In genomic region chr2:144660518-144661316, GRCh38 we compare ENCODE assay signal across 9 cellular contexts.
DNase-seq lines count a peak whose midpoint lies in the region; ATAC-seq, FAIRE-seq and TF ChIP-seq lines count a peak whose summit lies in the region.
"Had no signal": no experiment of that assay in that cellular context is flagged by ENCODE, and none has a peak within 500 bp of the region (broad histone marks: within the 10 kb centered on the region; RNA-seq: fewer than 3 reads in every experiment).

No MANE protein-coding gene starts in this region.

- no peak for TF ChIP-seq RAD21 in H1 (IDR thresholded peaks at IDR 0.05 in 1 of 2, conservative IDR thresholded peaks at IDR 0.05 in 1 of 2; ENCODE audit: low read depth in 2 of 2, low read length in 2 of 2)

- H4K8ac ChIP-seq in H1 (ENCODE audit: extremely low read depth, insufficient read depth, low read length): no peak overlapping the region

- no peak overlapping the region for H4K5ac ChIP-seq in H1 (ENCODE audit: insufficient read length, low read depth, low read length)

- ATAC-seq in HG03097 (IDR thresholded peaks at IDR 0.05; ENCODE audit: low FRiP score, unreplicated experiment): no peak

- H2BK120ac ChIP-seq in H1 (replicated peaks; ENCODE audit: low read depth, low read length): no peak overlapping the region

- no peaks in the 10 kb centered on the region for H3K79me2 ChIP-seq in H1 (ENCODE audit: control insufficient read depth in 1 of 2, insufficient read depth in 2 of 2, low read length in 2 of 2)

- H3K4me1 Mint-ChIP-seq in activated CD4-positive, alpha-beta T cell treated with anti-CD3 and anti-CD28 coated beads, Interleukin-2, amount 10 ng/mL, durations not matched to agents 7 days and 5 days: no peaks in the 10 kb centered on the region

- no peak overlapping the region for H3K4me2 ChIP-seq in H1 (ENCODE audit: insufficient read depth in 1 of 2, low read depth in 2 of 2, low read length in 2 of 2)

- TF ChIP-seq EP300 in H1 (IDR thresholded peaks at IDR 0.05; ENCODE audit: borderline replicate concordance in 1 of 2, low read depth in 2 of 2, low read length in 2 of 2): no peak

- no peak overlapping the region for H2BK15ac ChIP-seq in H1 (ENCODE audit: low read length)

- peaks cover 0 to 3% (median under 1%) of the 10 kb centered on the region in 4 experiments; a peak in 2 of 7 replicates for H3K4me1 ChIP-seq in H1 (replicated peaks in 1 of 4; ENCODE audit: control insufficient read depth in 3 of 4, insufficient read depth in 4 of 4, low read length in 3 of 4)
- no peaks in the 10 kb centered on the region for H3K4me1 ChIP-seq in neuron (ENCODE audit: insufficient read depth, low read length)

- no peak for TF ChIP-seq POLR2A in H1 (IDR thresholded peaks at IDR 0.05; ENCODE audit: control extremely low read depth in 1 of 2, low read depth in 2 of 2, low read length in 2 of 2)

- no peak for FAIRE-seq in H1 (lab: Jason Lieb, UNC)

- H3K4me3 ChIP-seq in H1 (ENCODE audit: extremely low read depth in 1 of 4, insufficient read depth in 2 of 4, low read depth in 3 of 4, low read length in 4 of 4) (no peak overlapping the region), neuron (ENCODE audit: low read length) (no peak overlapping the region)

- H3K27ac ChIP-seq in H1 (ENCODE audit: low read depth, low read length): no peak overlapping the region

- no peaks in the 10 kb centered on the region for H3K9me3 Mint-ChIP-seq in activated CD4-positive, alpha-beta T cell treated with anti-CD3 and anti-CD28 coated beads, Interleukin-2, amount 10 ng/mL, durations not matched to agents 7 days and 5 days
- H3K9me3 Mint-ChIP-seq: activated T-cell treated with anti-CD3 and anti-CD28 coated beads, Interleukin-2, amount 50 U/mL, for 24 hours had no signal

- H3K56ac ChIP-seq in H1 (replicated peaks; ENCODE audit: insufficient read length, low read depth, low read length): no peak overlapping the region

- no peaks in the 10 kb centered on the region for H3K36me3 Mint-ChIP-seq in activated CD4-positive, alpha-beta T cell treated with anti-CD3 and anti-CD28 coated beads, Interleukin-2, amount 10 ng/mL, durations not matched to agents 7 days and 5 days (ENCODE audit: low read depth)

- no peak overlapping the region for H3K18ac ChIP-seq in H1 (ENCODE audit: extremely low read depth, low read length)

- H2AFZ ChIP-seq in H1 (ENCODE audit: low read length) (peak overlapping the region; percentile 76; the same call in 1 of the 2 replicates), neuron (ENCODE audit: low read depth, low read length) (peak overlapping the region; percentile 38)

- TF ChIP-seq CTCF in H1 (IDR thresholded peaks at IDR 0.05; ENCODE audit: control extremely low read depth in 1 of 3, insufficient read depth in 1 of 3, low read depth in 1 of 3, low read length in 3 of 3): no peak
- no peak for TF ChIP-seq CTCF in GM10266 (IDR thresholded peaks at IDR 0.05; ENCODE audit: control insufficient read depth, insufficient read depth, low read depth, missing control alignments)

- no peaks in the 10 kb centered on the region for H3K79me1 ChIP-seq in H1 (ENCODE audit: low read depth, low read length)

- no peaks in the 10 kb centered on the region for H4K20me1 ChIP-seq in H1 (replicated peaks in 1 of 2; ENCODE audit: control insufficient read depth in 1 of 2, insufficient read depth in 2 of 2, low read length in 2 of 2)

- WGBS in H1 (ENCODE audit: extremely low coverage in 1 of 2, insufficient coverage in 1 of 2, insufficient read length in 1 of 2, insufficient replicate concordance in 2 of 2, low coverage in 1 of 2, low lambda C conversion rate in 2 of 2, missing lambda C conversion rate in 1 of 2), 2 experiments: 86% methylated on average over 5 of the region's 5 CpGs; no CpG with 5 or more reads in 1 of the 2 experiments

- CTCF ChIA-PET in H1 (lab: Charles Lee; ENCODE audit: partially characterized antibody): interaction anchor here (0.6 to 1.4 kb wide), 2 partner anchors 329 to 680 kb away, joined by 3 to 4 read pairs; a partner anchor contains a TSS
- CTCF ChIA-PET in activated CD4-positive, alpha-beta T cell treated with anti-CD3 and anti-CD28 coated beads, Interleukin-2, amount 10 ng/mL, durations not matched to agents 7 days and 5 days (lab: Charles Lee): no interaction called here

- H2BK20ac ChIP-seq in H1 (ENCODE audit: low read length): no peak overlapping the region

- no peaks in the 10 kb centered on the region for H3K23me2 ChIP-seq in H1 (ENCODE audit: low read depth, low read length)

- no peak overlapping the region for H3K14ac ChIP-seq in H1 (ENCODE audit: insufficient read length)

- in situ Hi-C loops in Caki2 (cut with HindIII; ENCODE audit: low pct_unique_long_range_greater_than_20kb, low sequenced_read_pairs): no loop called here

- H3K9me3 ChIP-seq in H1 (ENCODE audit: insufficient read depth in 2 of 2, low read depth in 1 of 2, low read length in 1 of 2) (no peaks in the 10 kb centered on the region), neuron (ENCODE audit: low read length) (no peaks in the 10 kb centered on the region)

- no peak overlapping the region for H3K4me3 Mint-ChIP-seq in activated CD4-positive, alpha-beta T cell treated with anti-CD3 and anti-CD28 coated beads, Interleukin-2, amount 10 ng/mL, durations not matched to agents 7 days and 5 days
- H3K4me3 Mint-ChIP-seq: activated T-cell treated with anti-CD3 and anti-CD28 coated beads, Interleukin-2, amount 50 U/mL, for 24 hours had no signal

- no peak overlapping the region for H4K91ac ChIP-seq in H1 (replicated peaks; ENCODE audit: insufficient read length, low read length)

- H2BK12ac ChIP-seq in H1 (ENCODE audit: low read depth, low read length): no peak overlapping the region

- no peaks in the 10 kb centered on the region; a peak in 1 of 7 replicates for H3K27me3 ChIP-seq in H1 (replicated peaks in 1 of 4; ENCODE audit: control insufficient read depth in 3 of 4, extremely low read depth in 1 of 4, insufficient read depth in 3 of 4, low read length in 3 of 4)
- no peaks in the 10 kb centered on the region for H3K27me3 ChIP-seq in neuron (ENCODE audit: insufficient read depth, low read length)

- H3K23ac ChIP-seq in H1 (ENCODE audit: insufficient read length): no peak overlapping the region

- H3K27me3 Mint-ChIP-seq in activated CD4-positive, alpha-beta T cell treated with anti-CD3 and anti-CD28 coated beads, Interleukin-2, amount 10 ng/mL, durations not matched to agents 7 days and 5 days: peaks cover 1% of the 10 kb centered on the region

- peak; percentile 40 for DNase-seq in Caki2 (ENCODE audit: low read depth)
- peak; percentile 73 for DNase-seq in OCI-M1 (lab: John Stamatoyannopoulos, UW)
- DNase-seq in H1 (ENCODE audit: low read depth in 1 of 2, low spot score in 2 of 2): no peak
- no peak for DNase-seq in GM10266 (ENCODE audit: extremely low spot score)
- no peak for DNase-seq in activated CD4-positive, alpha-beta T cell treated with anti-CD3 and anti-CD28 coated beads, Interleukin-2, amount 10 ng/mL, durations not matched to agents 7 days and 5 days
- DNase-seq in GM19240 (ENCODE audit: insufficient read length, low spot score): no peak
- DNase-seq: activated T-cell treated with anti-CD3 and anti-CD28 coated beads, Interleukin-2, amount 50 U/mL, for 24 hours had no signal

- no peak overlapping the region for H3K4ac ChIP-seq in H1 (replicated peaks; ENCODE audit: insufficient read length, low read depth, low read length)

- no peak overlapping the region for H3K9ac ChIP-seq in H1 (replicated peaks in 1 of 4; ENCODE audit: extremely low read depth in 1 of 4, low read depth in 3 of 4, low read length in 3 of 4)

- no peak overlapping the region for H2AK5ac ChIP-seq in H1 (ENCODE audit: low read depth, low read length)

- H2BK5ac ChIP-seq in H1 (ENCODE audit: low read depth, low read length): no peak overlapping the region

- POLR2A ChIA-PET in H1 (lab: Charles Lee; ENCODE audit: partially characterized antibody): interaction anchor here (1.2 kb wide), 1 partner anchor 12 kb away, joined by 4 read pairs; no protein-coding TSS in a partner anchor
- POLR2A ChIA-PET in activated CD4-positive, alpha-beta T cell treated with anti-CD3 and anti-CD28 coated beads, Interleukin-2, amount 10 ng/mL, durations not matched to agents 7 days and 5 days (lab: Charles Lee): no interaction called here

- H3K36me3 ChIP-seq in H1 (ENCODE audit: control insufficient read depth in 2 of 4, insufficient read depth in 4 of 4, low read length in 3 of 4): no peaks in the 10 kb centered on the region
- no peaks in the 10 kb centered on the region for H3K36me3 ChIP-seq in neuron (ENCODE audit: insufficient read depth, low read length)

- no peak overlapping the region for H3K27ac Mint-ChIP-seq in activated CD4-positive, alpha-beta T cell treated with anti-CD3 and anti-CD28 coated beads, Interleukin-2, amount 10 ng/mL, durations not matched to agents 7 days and 5 days
- H3K27ac Mint-ChIP-seq: activated T-cell treated with anti-CD3 and anti-CD28 coated beads, Interleukin-2, amount 50 U/mL, for 24 hours had no signal

TF ChIP-seq in H1, 55 proteins besides CTCF, POLR2A, EP300 and RAD21 (continues in another document):
- TF ChIP-seq CHD2 (IDR thresholded peaks at IDR 0.05; ENCODE audit: low read length): no peak
- no peak for TF ChIP-seq EGR1 (IDR thresholded peaks at IDR 0.05; ENCODE audit: borderline replicate concordance, low read depth, low read length)
- TF ChIP-seq E2F6 (IDR thresholded peaks at IDR 0.05): no peak
- no peak for TF ChIP-seq SP2 (IDR thresholded peaks at IDR 0.05; ENCODE audit: low read length)
- no peak for TF ChIP-seq ATF3 (IDR thresholded peaks at IDR 0.05; ENCODE audit: insufficient read depth, low read depth, low read length)
- TF ChIP-seq RBBP5 (IDR thresholded peaks at IDR 0.05; ENCODE audit: borderline replicate concordance, low read depth, low read length): no peak
- no peak for TF ChIP-seq POLR2AphosphoS5 (IDR thresholded peaks at IDR 0.05; ENCODE audit: low read depth, low read length)
- no peak for TF ChIP-seq RFX5 (IDR thresholded peaks at IDR 0.05; ENCODE audit: borderline replicate concordance, low read depth, low read length)
- no peak for TF ChIP-seq KDM4A (IDR thresholded peaks at IDR 0.05; ENCODE audit: low read depth, low read length, severe bottlenecking)
- TF ChIP-seq CHD1 (IDR thresholded peaks at IDR 0.05; ENCODE audit: low read depth, low read length): no peak
- no peak for TF ChIP-seq SUZ12 (IDR thresholded peaks at IDR 0.05; ENCODE audit: low read length)
- TF ChIP-seq MAFK (IDR thresholded peaks at IDR 0.05; ENCODE audit: low read depth, low read length): no peak
- TF ChIP-seq ZNF274 (IDR thresholded peaks at IDR 0.05; ENCODE audit: borderline replicate concordance, extremely low read depth, low read length): no peak

Comparison
In these comparisons a context has a peak if more than half of its experiments do, and no peak if none do; other contexts are left out.
1. DNase-seq: peak in Caki2 (single experiment) and OCI-M1 (single experiment); none in H1 (0 of 2), GM10266 (single experiment), activated CD4-positive, alpha-beta T cell treated with anti-CD3 and anti-CD28 coated beads, Interleukin-2, amount 10 ng/mL, durations not matched to agents 7 days and 5 days (single experiment) and GM19240 (single experiment).